In the genomic region with DNA sequence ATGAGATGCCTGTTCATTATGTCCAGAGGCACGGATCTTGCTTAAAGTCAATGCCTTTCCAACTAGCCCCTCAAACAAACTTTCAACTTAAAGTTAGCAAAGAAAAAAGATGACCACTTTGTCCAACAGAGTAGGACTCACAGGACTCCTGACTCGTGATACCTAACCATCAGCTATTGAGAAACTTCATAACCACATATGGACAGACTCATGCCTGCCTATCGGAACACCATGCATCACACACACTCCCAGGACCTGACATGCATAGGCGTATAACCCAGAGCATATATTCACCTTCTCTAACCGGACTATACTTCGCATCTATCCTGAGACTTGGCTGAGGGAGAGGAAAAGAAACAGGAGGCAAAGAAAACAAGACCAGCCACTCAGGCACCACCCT, we compare ENCODE assay signal across 10 cellular contexts. TPM values are rescaled to one million over a fixed set of nuclear protein-coding genes. Genes with fewer than 3 reads are reported as not detected.
DNase-seq lines count a peak whose midpoint lies in the region; ATAC-seq, FAIRE-seq and TF ChIP-seq lines count a peak whose summit lies in the region.
"Had no signal": no experiment of that assay in that cellular context is flagged by ENCODE, and none has a peak within 500 bp of the region (broad histone marks: within the 10 kb centered on the region; RNA-seq: fewer than 3 reads in every experiment).

No MANE protein-coding gene starts in this region.

- peak overlapping the region; percentile 86 for H3K4me2 ChIP-seq in HepG2 (ENCODE audit: low read depth, low read length)

- peaks cover 55% of the 10 kb centered on the region for H3K79me2 ChIP-seq in HepG2 (ENCODE audit: insufficient read depth, low read length)

- no peak for TF ChIP-seq RAD21 in HepG2 (CRISPR knock-in tag; IDR thresholded peaks at IDR 0.05)

- in situ Hi-C loops in HepG2 (cut with HindIII; ENCODE audit: extremely low pct_ligation_motif_present, low pct_unique_long_range_greater_than_20kb) = no loop called here
- in situ Hi-C loops in astrocyte of the spinal cord (cut with HindIII; ENCODE audit: low sequenced_read_pairs) = no loop called here

- H3K27ac ChIP-seq in HepG2 (ENCODE audit: extremely low read length, insufficient read depth, low read length) (no peak overlapping the region), right lobe of liver (no peak overlapping the region), kidney (ENCODE audit: low read depth in 2 of 2, low read length in 2 of 2) (no peak overlapping the region), upper lobe of right lung (no peak overlapping the region), uterus (peak overlapping the region in 1 of 2 donors; percentile 99)
- H3K27ac ChIP-seq: body of pancreas had no signal

- intact Hi-C loops in HepG2 (cut with micrococcal nuclease; ENCODE audit: unreplicated experiment) = no loop called here
- intact Hi-C loops in right lobe of liver (cut with DNase I) = no loop called here
- intact Hi-C loops in kidney (cut with DNase I) = no loop called here
- intact Hi-C loops in upper lobe of right lung (cut with DNase I) = no loop called here
- intact Hi-C loops in uterus (cut with DNase I; ENCODE audit: low total_unique reads) = no loop called here

- DNase-seq in HepG2 (ENCODE audit: low spot score) (no peak), right lobe of liver (no peak), astrocyte of the spinal cord (ENCODE audit: low read depth, low spot score) (no peak), kidney (no peak), upper lobe of right lung (no peak), uterus (no peak)
- DNase-seq: body of pancreas, NCI-H2081 had no signal

- TF ChIP-seq CTCF in HepG2 (CRISPR knock-in tag; IDR thresholded peaks at IDR 0.05) (no peak), right lobe of liver (IDR thresholded peaks at IDR 0.05) (no peak), astrocyte of the spinal cord (IDR thresholded peaks at IDR 0.05; ENCODE audit: low read depth, low read length) (no peak), kidney (IDR thresholded peaks at IDR 0.05; ENCODE audit: borderline replicate concordance, extremely low read depth, insufficient read depth) (no peak), upper lobe of right lung (IDR thresholded peaks at IDR 0.05) (no peak), uterus (IDR thresholded peaks at IDR 0.05) (no peak)

- H3K27me3 ChIP-seq in HepG2 (ENCODE audit: control insufficient read depth in 1 of 2, insufficient read depth in 2 of 2, low read length in 2 of 2) = no peaks in the 10 kb centered on the region
- no peaks in the 10 kb centered on the region for H3K27me3 ChIP-seq in right lobe of liver
- no peaks in the 10 kb centered on the region for H3K27me3 ChIP-seq in upper lobe of right lung
- H3K27me3 ChIP-seq in uterus = no peaks in the 10 kb centered on the region
- H3K27me3 ChIP-seq: body of pancreas had no signal

- TF ChIP-seq EP300 in HepG2 (IDR thresholded peaks at IDR 0.05; ENCODE audit: low read depth in 2 of 2, low read length in 2 of 2) (no peak), HepG2 (CRISPR knock-in tag; IDR thresholded peaks at IDR 0.05; ENCODE audit: borderline replicate concordance) (no peak)

- TF ChIP-seq POLR2A in HepG2 (IDR thresholded peaks at IDR 0.05; ENCODE audit: insufficient read depth in 1 of 2, low read depth in 2 of 2, low read length in 2 of 2) (no peak), right lobe of liver (IDR thresholded peaks at IDR 0.05) (no peak), uterus (IDR thresholded peaks at IDR 0.05) (no peak)

- FAIRE-seq in HepG2 (lab: Jason Lieb, UNC) (no peak), kidney (lab: Jason Lieb, UNC) (no peak)

- no TSS peak for BruUV-seq in HepG2 (replicated peaks; lab: Mats Ljungman, UMichigan)

- POLR2A ChIA-PET in HepG2 (lab: Yijun Ruan, JAX) = interaction anchor here (1.1 to 1.8 kb wide), 6 partner anchors 8 to 121 kb away, joined by 3 to 7 read pairs (median 4); a partner anchor contains a TSS

- no peaks in the 10 kb centered on the region for H3K9me3 ChIP-seq in HepG2 (ENCODE audit: low read length)
- no peaks in the 10 kb centered on the region for H3K9me3 ChIP-seq in right lobe of liver
- H3K9me3 ChIP-seq in kidney (ENCODE audit: control insufficient read depth in 1 of 2, low read length in 2 of 2) = no peaks in the 10 kb centered on the region
- H3K9me3 ChIP-seq in upper lobe of right lung = no peaks in the 10 kb centered on the region
- H3K9me3 ChIP-seq in uterus = no peaks in the 10 kb centered on the region
- H3K9me3 ChIP-seq: body of pancreas had no signal

- CTCF ChIA-PET in HepG2 (lab: Yijun Ruan, JAX; ENCODE audit: low intra/inter-chr PET ratio, low total read pairs) = no interaction called here

- no peak for ATAC-seq in HepG2
- ATAC-seq in right lobe of liver = no peak
- no peak for ATAC-seq in upper lobe of right lung
- ATAC-seq in GM19395 (IDR thresholded peaks at IDR 0.05; ENCODE audit: unreplicated experiment) = no peak
- no peak for ATAC-seq in HG03520 (IDR thresholded peaks at IDR 0.05; ENCODE audit: unreplicated experiment)
- ATAC-seq: body of pancreas had no signal

- H3K36me3 ChIP-seq in HepG2 (replicated peaks in 1 of 2; ENCODE audit: control insufficient read depth in 1 of 2, insufficient read depth in 2 of 2, low read length in 2 of 2) (peaks cover 5 to 19% of the 10 kb centered on the region in 2 experiments), right lobe of liver (peaks cover 0 to 11% (median 4%) of the 10 kb centered on the region in 4 donors), kidney (ENCODE audit: control insufficient read depth in 1 of 2, insufficient read depth in 2 of 2, low read length in 2 of 2) (peaks cover 6 to 15% of the 10 kb centered on the region in 2 donors), upper lobe of right lung (peaks cover 18% of the 10 kb centered on the region), uterus (no peaks in the 10 kb centered on the region)

- H3K4me1 ChIP-seq in HepG2 (ENCODE audit: insufficient read depth, low read length) (peaks cover 39% of the 10 kb centered on the region), right lobe of liver (peaks cover 0 to 26% (median 7%) of the 10 kb centered on the region in 4 donors), kidney (ENCODE audit: control insufficient read depth in 1 of 2, insufficient read depth in 1 of 2, low read depth in 1 of 2, low read length in 2 of 2) (peaks cover 7 to 22% of the 10 kb centered on the region in 2 donors), upper lobe of right lung (peaks cover 20% of the 10 kb centered on the region), uterus (peaks cover 5 to 14% of the 10 kb centered on the region in 2 donors)

- H3K4me3 ChIP-seq in HepG2 (replicated peaks in 1 of 3; ENCODE audit: insufficient read depth in 1 of 3, low read depth in 2 of 3, low read length in 3 of 3) (peak overlapping the region; percentile 73 to 98 (median 90); a peak in 4 of 6 replicates), right lobe of liver (no peak overlapping the region), astrocyte of the spinal cord (ENCODE audit: low read depth, low read length) (peak overlapping the region; percentile 76), kidney (ENCODE audit: low read length in 2 of 2) (peak overlapping the region; percentile 69 to 78), upper lobe of right lung (peak overlapping the region; percentile 62), uterus (no peak overlapping the region)
- H3K4me3 ChIP-seq: body of pancreas had no signal

- H3K9ac ChIP-seq in HepG2 (ENCODE audit: insufficient read depth, low read depth, low read length) (peak overlapping the region; percentile 99; the same call in 1 of the 2 replicates), kidney (ENCODE audit: low read length in 2 of 2) (peak overlapping the region; percentile 27 to 82)

- WGBS in HepG2 (ENCODE audit: low lambda C conversion rate) = 79% methylated on average over 6 of the region's 6 CpGs
- WGBS in right lobe of liver (ENCODE audit: insufficient coverage, low coverage, low lambda C conversion rate, missing lambda C conversion rate) = 85% methylated on average over 4 of the region's 6 CpGs

- peaks cover 22% of the 10 kb centered on the region; the same call in 1 of the 2 replicates for H4K20me1 ChIP-seq in HepG2 (ENCODE audit: insufficient read depth, low read length)

- H2AFZ ChIP-seq in HepG2 (ENCODE audit: low read length) = no peak overlapping the region

RNA-seq across cellular contexts. Expression of a gene that starts 2.3 kb away (rescaled TPM):
- 54.0 and 63.6 TPM in 2 replicates for total RNA-seq in HepG2 (2016; rRNA removed; fragmentation: Illumina TruSeq; extraction: Trizol)
- 24.2 and 25.6 TPM in 2 replicates for total RNA-seq in HepG2 (2016; cell fraction: cytosol; rRNA removed; fragmentation: Illumina TruSeq; extraction: Trizol; ENCODE audit: low read depth)
- 50.9 and 54.9 TPM in 2 replicates for total RNA-seq in HepG2 (2016; cell fraction: insoluble cytoplasmic fraction; rRNA removed; fragmentation: Illumina TruSeq; extraction: Trizol)
- 49.8 and 54.0 TPM in 2 replicates for total RNA-seq in HepG2 (2016; cell fraction: membrane; rRNA removed; fragmentation: Illumina TruSeq; extraction: Trizol)
- 32.5 and 37.2 TPM in 2 replicates for total RNA-seq in HepG2 (2016; cell fraction: nucleus; rRNA removed; fragmentation: Illumina TruSeq; extraction: Trizol)
- 20.4 and 24.5 TPM in 2 replicates for polyA plus RNA-seq in HepG2 (2011; rRNA removed)
- polyA plus RNA-seq in HepG2 (2011; cell fraction: cytosol; rRNA removed) = 18.5 and 20.4 TPM in 2 replicates
- 45.9 and 55.3 TPM in 2 replicates for polyA plus RNA-seq in HepG2 (2011; cell fraction: nucleus; rRNA removed)
- 22.2 and 27.9 TPM in 2 replicates for polyA plus RNA-seq in HepG2 (2012)
- 12.9 and 15.0 TPM in 2 replicates for polyA plus RNA-seq in HepG2 (2016; cell fraction: cytosol; fragmentation: Illumina TruSeq; extraction: Trizol; ENCODE audit: low read depth)
- polyA plus RNA-seq in HepG2 (2016; cell fraction: insoluble cytoplasmic fraction; fragmentation: Illumina TruSeq; extraction: Trizol; ENCODE audit: low read depth) = 41.7 and 46.6 TPM in 2 replicates
- 27.7 and 30.2 TPM in 2 replicates for polyA plus RNA-seq in HepG2 (2016; cell fraction: membrane; fragmentation: Illumina TruSeq; extraction: Trizol; ENCODE audit: low read depth)
- 62.7 and 68.7 TPM in 2 replicates for polyA plus RNA-seq in HepG2 (2016; cell fraction: nucleus; fragmentation: Illumina TruSeq; extraction: Trizol; ENCODE audit: insufficient read depth, low read depth)
- 76.9 and 79.2 TPM in 2 replicates for polyA minus RNA-seq in HepG2 (2011; rRNA and poly(A)+ RNA removed; ENCODE audit: low replicate concordance)
- polyA minus RNA-seq in HepG2 (2011; cell fraction: cytosol; rRNA and poly(A)+ RNA removed) = 17.3 and 17.5 TPM in 2 replicates
- 12.9 and 14.0 TPM in 2 replicates for polyA minus RNA-seq in HepG2 (2011; cell fraction: nucleus; rRNA and poly(A)+ RNA removed)
- total RNA-seq in right lobe of liver = 10 to 100 TPM; 11.5 to 19.5 (median 15.4) TPM
- total RNA-seq in kidney = 41.2 TPM
- polyA plus RNA-seq in kidney (ENCODE audit: insufficient read depth, low read depth, low replicate concordance) = 15.3 TPM
- 50.5 TPM for total RNA-seq in upper lobe of right lung
- total RNA-seq in uterus = 10 to 100 TPM; 23.2 to 89.5 (median 42.3) TPM

RNA-seq across cellular contexts. Expression of a gene that starts 28.0 kb away (rescaled TPM):
- 12.7 and 15.6 TPM in 2 replicates for total RNA-seq in HepG2 (2016; rRNA removed; fragmentation: Illumina TruSeq; extraction: Trizol)
- total RNA-seq in HepG2 (2016; cell fraction: cytosol; rRNA removed; fragmentation: Illumina TruSeq; extraction: Trizol; ENCODE audit: low read depth) = 3.7 and 5.9 TPM in 2 replicates
- total RNA-seq in HepG2 (2016; cell fraction: insoluble cytoplasmic fraction; rRNA removed; fragmentation: Illumina TruSeq; extraction: Trizol) = 12.1 and 16.1 TPM in 2 replicates
- 4.9 and 5.9 TPM in 2 replicates for total RNA-seq in HepG2 (2016; cell fraction: membrane; rRNA removed; fragmentation: Illumina TruSeq; extraction: Trizol)
- 16.2 and 16.8 TPM in 2 replicates for total RNA-seq in HepG2 (2016; cell fraction: nucleus; rRNA removed; fragmentation: Illumina TruSeq; extraction: Trizol)
- 20.6 and 22.7 TPM in 2 replicates for polyA plus RNA-seq in HepG2 (2011; rRNA removed)
- 8.0 and 10.1 TPM in 2 replicates for polyA plus RNA-seq in HepG2 (2011; cell fraction: cytosol; rRNA removed)
- polyA plus RNA-seq in HepG2 (2011; cell fraction: nucleus; rRNA removed) = 75.8 and 78.0 TPM in 2 replicates
- 13.3 and 15.9 TPM in 2 replicates for polyA plus RNA-seq in HepG2 (2012)
- 1.3 and 1.4 TPM in 2 replicates for polyA plus RNA-seq in HepG2 (2016; cell fraction: cytosol; fragmentation: Illumina TruSeq; extraction: Trizol; ENCODE audit: low read depth)
- polyA plus RNA-seq in HepG2 (2016; cell fraction: insoluble cytoplasmic fraction; fragmentation: Illumina TruSeq; extraction: Trizol; ENCODE audit: low read depth) = 13.2 and 13.4 TPM in 2 replicates
- 2.8 and 3.3 TPM in 2 replicates for polyA plus RNA-seq in HepG2 (2016; cell fraction: membrane; fragmentation: Illumina TruSeq; extraction: Trizol; ENCODE audit: low read depth)
- polyA plus RNA-seq in HepG2 (2016; cell fraction: nucleus; fragmentation: Illumina TruSeq; extraction: Trizol; ENCODE audit: insufficient read depth, low read depth) = 51.8 and 58.8 TPM in 2 replicates
- 7.6 and 11.6 TPM in 2 replicates for polyA minus RNA-seq in HepG2 (2011; rRNA and poly(A)+ RNA removed; ENCODE audit: low replicate concordance)
- polyA minus RNA-seq in HepG2 (2011; cell fraction: cytosol; rRNA and poly(A)+ RNA removed) = 3.6 and 4.1 TPM in 2 replicates
- polyA minus RNA-seq in HepG2 (2011; cell fraction: nucleus; rRNA and poly(A)+ RNA removed) = 18.3 TPM in 2 replicates
- 10 to 100 TPM in 2 of 6 experiments, 1 to 10 TPM in 4; 6.8 to 13.1 (median 9.2) TPM for total RNA-seq in right lobe of liver
- total RNA-seq in kidney = 25.7 TPM
- polyA plus RNA-seq in kidney (ENCODE audit: insufficient read depth, low read depth, low replicate concordance) = 12.9 TPM
- 22.2 TPM for total RNA-seq in upper lobe of right lung
- total RNA-seq in uterus = 10 to 100 TPM in 3 of 4 donors, 1 to 10 TPM in 1; 9.1 to 26.2 (median 18.1) TPM

RNA-seq across cellular contexts. Expression of a gene that starts 44.5 kb away (rescaled TPM):
- 517 and 688 TPM in 2 replicates for total RNA-seq in HepG2 (2016; rRNA removed; fragmentation: Illumina TruSeq; extraction: Trizol)
- 265 and 305 TPM in 2 replicates for total RNA-seq in HepG2 (2016; cell fraction: cytosol; rRNA removed; fragmentation: Illumina TruSeq; extraction: Trizol; ENCODE audit: low read depth)
- total RNA-seq in HepG2 (2016; cell fraction: insoluble cytoplasmic fraction; rRNA removed; fragmentation: Illumina TruSeq; extraction: Trizol) = 517 and 718 TPM in 2 replicates
- total RNA-seq in HepG2 (2016; cell fraction: membrane; rRNA removed; fragmentation: Illumina TruSeq; extraction: Trizol) = 175 and 189 TPM in 2 replicates
- total RNA-seq in HepG2 (2016; cell fraction: nucleus; rRNA removed; fragmentation: Illumina TruSeq; extraction: Trizol) = 146 and 163 TPM in 2 replicates
- 317 and 366 TPM in 2 replicates for polyA plus RNA-seq in HepG2 (2011; rRNA removed)
- polyA plus RNA-seq in HepG2 (2011; cell fraction: cytosol; rRNA removed) = 470 and 640 TPM in 2 replicates
- polyA plus RNA-seq in HepG2 (2011; cell fraction: nucleus; rRNA removed) = 121 and 122 TPM in 2 replicates
- 167 and 213 TPM in 2 replicates for polyA plus RNA-seq in HepG2 (2012)
- 206 and 222 TPM in 2 replicates for polyA plus RNA-seq in HepG2 (2016; cell fraction: cytosol; fragmentation: Illumina TruSeq; extraction: Trizol; ENCODE audit: low read depth)
- 578 and 618 TPM in 2 replicates for polyA plus RNA-seq in HepG2 (2016; cell fraction: insoluble cytoplasmic fraction; fragmentation: Illumina TruSeq; extraction: Trizol; ENCODE audit: low read depth)
- polyA plus RNA-seq in HepG2 (2016; cell fraction: membrane; fragmentation: Illumina TruSeq; extraction: Trizol; ENCODE audit: low read depth) = 134 and 136 TPM in 2 replicates
- 227 and 228 TPM in 2 replicates for polyA plus RNA-seq in HepG2 (2016; cell fraction: nucleus; fragmentation: Illumina TruSeq; extraction: Trizol; ENCODE audit: insufficient read depth, low read depth)
- polyA minus RNA-seq in HepG2 (2011; rRNA and poly(A)+ RNA removed; ENCODE audit: low replicate concordance) = 383 and 657 TPM in 2 replicates
- polyA minus RNA-seq in HepG2 (2011; cell fraction: cytosol; rRNA and poly(A)+ RNA removed) = 84.9 and 103 TPM in 2 replicates
- 32.9 and 35.0 TPM in 2 replicates for polyA minus RNA-seq in HepG2 (2011; cell fraction: nucleus; rRNA and poly(A)+ RNA removed)
- 100 to 1,000 TPM in 5 of 6 experiments, 10 to 100 TPM in 1; 85.2 to 183 (median 120) TPM for total RNA-seq in right lobe of liver
- 156 TPM for total RNA-seq in kidney
- polyA plus RNA-seq in kidney (ENCODE audit: insufficient read depth, low read depth, low replicate concordance) = 347 TPM
- total RNA-seq in upper lobe of right lung = 127 TPM
- 100 to 1,000 TPM in 2 of 4 donors, 10 to 100 TPM in 2; 91.6 to 285 (median 101) TPM for total RNA-seq in uterus

RNA-seq across cellular contexts. Expression of a gene that starts 49.0 kb away (rescaled TPM):
- total RNA-seq in HepG2 (2016; rRNA removed; fragmentation: Illumina TruSeq; extraction: Trizol) = 11.6 and 11.7 TPM in 2 replicates
- 12.6 and 19.2 TPM in 2 replicates for total RNA-seq in HepG2 (2016; cell fraction: cytosol; rRNA removed; fragmentation: Illumina TruSeq; extraction: Trizol; ENCODE audit: low read depth)
- 8.9 and 11.5 TPM in 2 replicates for total RNA-seq in HepG2 (2016; cell fraction: insoluble cytoplasmic fraction; rRNA removed; fragmentation: Illumina TruSeq; extraction: Trizol)
- 33.3 and 35.3 TPM in 2 replicates for total RNA-seq in HepG2 (2016; cell fraction: membrane; rRNA removed; fragmentation: Illumina TruSeq; extraction: Trizol)
- total RNA-seq in HepG2 (2016; cell fraction: nucleus; rRNA removed; fragmentation: Illumina TruSeq; extraction: Trizol) = 13.3 and 14.9 TPM in 2 replicates
- polyA plus RNA-seq in HepG2 (2011; rRNA removed) = 29.4 and 30.6 TPM in 2 replicates
- 18.7 and 30.8 TPM in 2 replicates for polyA plus RNA-seq in HepG2 (2011; cell fraction: cytosol; rRNA removed)
- 53.9 and 68.1 TPM in 2 replicates for polyA plus RNA-seq in HepG2 (2011; cell fraction: nucleus; rRNA removed)
- polyA plus RNA-seq in HepG2 (2012) = 32.6 and 40.9 TPM in 2 replicates
- 194 and 224 TPM in 2 replicates for polyA plus RNA-seq in HepG2 (2016; cell fraction: cytosol; fragmentation: Illumina TruSeq; extraction: Trizol; ENCODE audit: low read depth)
- 44.1 and 62.1 TPM in 2 replicates for polyA plus RNA-seq in HepG2 (2016; cell fraction: insoluble cytoplasmic fraction; fragmentation: Illumina TruSeq; extraction: Trizol; ENCODE audit: low read depth)
- 209 and 253 TPM in 2 replicates for polyA plus RNA-seq in HepG2 (2016; cell fraction: membrane; fragmentation: Illumina TruSeq; extraction: Trizol; ENCODE audit: low read depth)
- 85.1 and 95.0 TPM in 2 replicates for polyA plus RNA-seq in HepG2 (2016; cell fraction: nucleus; fragmentation: Illumina TruSeq; extraction: Trizol; ENCODE audit: insufficient read depth, low read depth)
- 11.1 and 38.8 TPM in 2 replicates for polyA minus RNA-seq in HepG2 (2011; rRNA and poly(A)+ RNA removed; ENCODE audit: low replicate concordance)
- polyA minus RNA-seq in HepG2 (2011; cell fraction: cytosol; rRNA and poly(A)+ RNA removed) = 30.5 and 32.4 TPM in 2 replicates
- 13.9 and 14.2 TPM in 2 replicates for polyA minus RNA-seq in HepG2 (2011; cell fraction: nucleus; rRNA and poly(A)+ RNA removed)
- 1 to 10 TPM; 1.7 to 8.0 (median 3.9) TPM for total RNA-seq in right lobe of liver
- total RNA-seq in kidney = 62.2 TPM
- polyA plus RNA-seq in kidney (ENCODE audit: insufficient read depth, low read depth, low replicate concordance) = 111 TPM
- 59.1 TPM for total RNA-seq in upper lobe of right lung
- total RNA-seq in uterus = 10 to 100 TPM in 2 of 4 donors, 1 to 10 TPM in 2; 5.5 to 81.8 (median 16.2) TPM

RNA-seq across cellular contexts. Expression of a gene that starts 56.4 kb away (rescaled TPM):
- 2,790 and 3,298 TPM in 2 replicates for total RNA-seq in HepG2 (2016; rRNA removed; fragmentation: Illumina TruSeq; extraction: Trizol)
- 4,051 and 4,588 TPM in 2 replicates for total RNA-seq in HepG2 (2016; cell fraction: cytosol; rRNA removed; fragmentation: Illumina TruSeq; extraction: Trizol; ENCODE audit: low read depth)
- total RNA-seq in HepG2 (2016; cell fraction: insoluble cytoplasmic fraction; rRNA removed; fragmentation: Illumina TruSeq; extraction: Trizol) = 2,655 and 3,446 TPM in 2 replicates
- 6,899 and 6,901 TPM in 2 replicates for total RNA-seq in HepG2 (2016; cell fraction: membrane; rRNA removed; fragmentation: Illumina TruSeq; extraction: Trizol)
- 995 and 1,125 TPM in 2 replicates for total RNA-seq in HepG2 (2016; cell fraction: nucleus; rRNA removed; fragmentation: Illumina TruSeq; extraction: Trizol)
- 4,288 and 4,860 TPM in 2 replicates for polyA plus RNA-seq in HepG2 (2011; rRNA removed)
- 4,164 and 5,084 TPM in 2 replicates for polyA plus RNA-seq in HepG2 (2011; cell fraction: cytosol; rRNA removed)
- 680 and 915 TPM in 2 replicates for polyA plus RNA-seq in HepG2 (2011; cell fraction: nucleus; rRNA removed)
- polyA plus RNA-seq in HepG2 (2012) = 4,457 and 5,527 TPM in 2 replicates
- 5,325 and 6,272 TPM in 2 replicates for polyA plus RNA-seq in HepG2 (2016; cell fraction: cytosol; fragmentation: Illumina TruSeq; extraction: Trizol; ENCODE audit: low read depth)
- 3,877 and 3,973 TPM in 2 replicates for polyA plus RNA-seq in HepG2 (2016; cell fraction: insoluble cytoplasmic fraction; fragmentation: Illumina TruSeq; extraction: Trizol; ENCODE audit: low read depth)
- 7,669 and 7,726 TPM in 2 replicates for polyA plus RNA-seq in HepG2 (2016; cell fraction: membrane; fragmentation: Illumina TruSeq; extraction: Trizol; ENCODE audit: low read depth)
- polyA plus RNA-seq in HepG2 (2016; cell fraction: nucleus; fragmentation: Illumina TruSeq; extraction: Trizol; ENCODE audit: insufficient read depth, low read depth) = 2,046 and 2,062 TPM in 2 replicates
- polyA minus RNA-seq in HepG2 (2011; rRNA and poly(A)+ RNA removed; ENCODE audit: low replicate concordance) = 223 and 322 TPM in 2 replicates
- polyA minus RNA-seq in HepG2 (2011; cell fraction: cytosol; rRNA and poly(A)+ RNA removed) = 1,056 and 1,226 TPM in 2 replicates
- polyA minus RNA-seq in HepG2 (2011; cell fraction: nucleus; rRNA and poly(A)+ RNA removed) = 292 and 362 TPM in 2 replicates
- 100 to 1,000 TPM; 389 to 609 (median 436) TPM for total RNA-seq in right lobe of liver
- total RNA-seq in kidney = 1,183 TPM
- polyA plus RNA-seq in kidney (ENCODE audit: insufficient read depth, low read depth, low replicate concordance) = 2,399 TPM
- total RNA-seq in upper lobe of right lung = 1,142 TPM
- 1,000 to 10,000 TPM; 1,418 to 5,044 (median 2,630) TPM for total RNA-seq in uterus

Comparison
In these comparisons a context has a peak if more than half of its experiments do, and no peak if none do; other contexts are left out.
1. H3K4me3 ChIP-seq: peak in HepG2 (3 of 3), astrocyte of the spinal cord (single experiment), kidney (2 of 2) and upper lobe of right lung (single experiment); none in right lobe of liver (0 of 3) and uterus (0 of 2).